Comparison of ENCODE assay signal across 18 cellular contexts in the genomic region with DNA sequence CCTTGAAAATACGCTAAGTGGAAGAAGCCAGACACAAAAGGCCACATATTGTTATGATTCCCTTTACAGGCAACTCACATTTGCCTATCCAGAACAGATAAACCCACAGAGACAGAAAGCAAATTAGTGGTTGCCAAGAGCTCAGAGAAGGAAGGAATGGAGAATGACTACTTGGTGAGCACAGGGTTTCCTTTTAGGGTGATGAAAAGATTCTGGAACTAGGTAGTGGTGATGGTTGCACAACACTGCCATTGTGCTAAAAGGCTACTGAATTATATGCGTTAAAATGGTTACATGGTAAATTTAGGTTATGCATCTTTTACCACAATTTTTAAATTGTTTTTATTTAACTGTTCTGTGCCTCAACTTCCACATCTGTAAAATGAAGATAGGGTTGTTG. TPM values are rescaled to one million over a fixed set of nuclear protein-coding genes. Genes with fewer than 3 reads are reported as not detected.
A peak's percentile ranks its signal among the peaks of the same experiment; 100 is the strongest.
DNase-seq lines count a peak whose midpoint lies in the region; ATAC-seq, FAIRE-seq and TF ChIP-seq lines count a peak whose summit lies in the region.
"Had no signal": no experiment of that assay in that cellular context is flagged by ENCODE, and none has a peak within 500 bp of the region (broad histone marks: within the 10 kb centered on the region; RNA-seq: fewer than 3 reads in every experiment).

No MANE protein-coding gene starts in this region.

- H3K27me3 Mint-ChIP-seq in neural crest cell (ENCODE audit: low read depth) = no peaks in the 10 kb centered on the region

- TF ChIP-seq POLR2A in K562 (conservative IDR thresholded peaks at IDR 0.05) = no peak

- peaks cover 18 to 20% of the 10 kb centered on the region in 2 experiments for H3K4me1 ChIP-seq in K562 (replicated peaks in 1 of 2; ENCODE audit: control insufficient read depth in 2 of 2, insufficient read depth in 2 of 2, low read length in 2 of 2)

- intact Hi-C loops in K562 (cut with micrococcal nuclease) = no loop called here

- BruUV-seq in K562 (replicated peaks; lab: Mats Ljungman, UMichigan) = no TSS peak

- H3K36me3 Mint-ChIP-seq in neural crest cell (ENCODE audit: low read depth) = peaks cover 9% of the 10 kb centered on the region

- H3K27ac Mint-ChIP-seq in neural crest cell (ENCODE audit: unreplicated experiment) = no peak overlapping the region
- H3K27ac Mint-ChIP-seq: CD8-positive, alpha-beta T cell; T-helper 1 cell treated with Interleukin-12 subunit alpha and Interleukin-12 subunit beta and Interleukin-4 antibody, amounts not matched to agents 30 μg/mL and 1 μg/mL, for 36 hours had no signal

- no peak for TF ChIP-seq CTCF in K562 (IDR thresholded peaks at IDR 0.05 in 2 of 3, conservative IDR thresholded peaks at IDR 0.05 in 1 of 3; ENCODE audit: insufficient read depth in 2 of 3, low read depth in 1 of 3, low read length in 3 of 3)
- no peak for TF ChIP-seq CTCF in neural crest cell (conservative IDR thresholded peaks at IDR 0.05)

- 96% methylated on average over 2 of the region's 2 CpGs for WGBS in K562 (ENCODE audit: insufficient coverage, low coverage, missing lambda C conversion rate)

- TF ChIP-seq EP300 in K562 (IDR thresholded peaks at IDR 0.05; ENCODE audit: low read length) = no peak

- no peak overlapping the region for H3K4me3 ChIP-seq in K562
- H3K4me3 ChIP-seq: BLaER1 had no signal

- H3K36me3 ChIP-seq in K562 (ENCODE audit: control insufficient read depth, insufficient read depth, low read length) = peaks cover 39% of the 10 kb centered on the region; the same call in 2 of the 3 replicates

- peaks cover 23% of the 10 kb centered on the region for H3K79me2 ChIP-seq in K562 (ENCODE audit: control insufficient read depth, insufficient read depth, low read length)

- POLR2A ChIA-PET in K562 (lab: Yijun Ruan, JAX) (interaction anchor here (0.7 kb wide), 1 partner anchor 21 kb away, joined by 3 read pairs; no protein-coding TSS in a partner anchor), HEK293T (lab: Yijun Ruan, JAX) (no interaction called here)

- FAIRE-seq in K562 (lab: Jason Lieb, UNC) = peak; percentile 6
- FAIRE-seq: H54 had no signal

- CTCF ChIA-PET in K562 (lab: Yijun Ruan, JAX; ENCODE audit: low intra/inter-chr PET ratio) = no interaction called here
- CTCF ChIA-PET in HEK293T (lab: Yijun Ruan, JAX) = no interaction called here

- TF ChIP-seq RAD21 in K562 (CRISPR knock-in tag; conservative IDR thresholded peaks at IDR 0.05 in 1 of 2, IDR thresholded peaks at IDR 0.05 in 1 of 2) = no peak

- peak overlapping the region; percentile 6 for H3K4me3 Mint-ChIP-seq in neural crest cell
- H3K4me3 Mint-ChIP-seq: CD8-positive, alpha-beta T cell; T-helper 1 cell treated with Interleukin-12 subunit alpha and Interleukin-12 subunit beta and Interleukin-4 antibody, amounts not matched to agents 30 μg/mL and 1 μg/mL, for 36 hours had no signal

- peaks cover 8% of the 10 kb centered on the region for H4K20me1 ChIP-seq in K562 (replicated peaks; ENCODE audit: control insufficient read depth, insufficient read depth, low read length)

- H3K9ac ChIP-seq in K562 (ENCODE audit: insufficient read depth in 1 of 2, low read depth in 2 of 2, low read length in 2 of 2) = no peak overlapping the region
- H3K9ac ChIP-seq: BLaER1, SK-N-SH had no signal

- peak; percentile 51 for DNase-seq in SIG-M5 treated with dmso at 0.1 percent for 504 hours (lab: John Stamatoyannopoulos, UW; ENCODE audit: unreplicated experiment)
- no peak for DNase-seq in SIG-M5 (lab: John Stamatoyannopoulos, UW)
- DNase-seq in MV-4-11 (lab: John Stamatoyannopoulos, UW) = peak; percentile 68
- no peak for DNase-seq in K562 (ENCODE audit: extremely low read depth in 1 of 4, low spot score in 3 of 4)
- DNase-seq in neural crest cell (ENCODE audit: low read depth, low spot score) = no peak
- no peak for DNase-seq in NCI-H1436 (lab: John Stamatoyannopoulos, UW)
- DNase-seq in HEK293T (ENCODE audit: extremely low spot score) = no peak
- no peak for DNase-seq in NK-92 (lab: John Stamatoyannopoulos, UW; ENCODE audit: unreplicated experiment)
- DNase-seq: 8988T; CD8-positive, alpha-beta T cell; NCI-H1105; NCI-H1930; NCI-H748 treated with DMSO at 0.1 percent for 48 hours; SK-N-SH had no signal

- H3K4me1 Mint-ChIP-seq in neural crest cell = peaks cover 18% of the 10 kb centered on the region

- peaks cover 3% of the 10 kb centered on the region for H3K9me1 ChIP-seq in K562 (ENCODE audit: control insufficient read depth, insufficient read depth, low read length)

- H3K27me3 ChIP-seq in K562 (ENCODE audit: control insufficient read depth in 2 of 2, insufficient read depth in 2 of 2, low read length in 2 of 2) = no peaks in the 10 kb centered on the region
- H3K27me3 ChIP-seq: BLaER1 had no signal

- H3K9me3 Mint-ChIP-seq in neural crest cell = no peaks in the 10 kb centered on the region
- H3K9me3 Mint-ChIP-seq: CD8-positive, alpha-beta T cell; T-helper 1 cell treated with Interleukin-12 subunit alpha and Interleukin-12 subunit beta and Interleukin-4 antibody, amounts not matched to agents 30 μg/mL and 1 μg/mL, for 36 hours had no signal

- H3K27ac ChIP-seq in K562 (ENCODE audit: extremely low read depth, low read depth, low read length) = no peak overlapping the region
- H3K27ac ChIP-seq: BLaER1 had no signal

- no peaks in the 10 kb centered on the region for H3K9me3 ChIP-seq in K562 (replicated peaks; ENCODE audit: control insufficient read depth, insufficient read depth, low read depth, low read length)
- H3K9me3 ChIP-seq: BLaER1, SK-N-SH had no signal

- in situ Hi-C loops in K562 (cut with MboI) = no loop called here

- no peak for ATAC-seq in K562
- ATAC-seq: CD8-positive, alpha-beta T cell; Panc1 had no signal

- H2AFZ ChIP-seq in K562 (ENCODE audit: low read depth, low read length) = no peak overlapping the region

- no peak overlapping the region for H3K4me2 ChIP-seq in K562 (ENCODE audit: insufficient read depth, low read length)
- H3K4me2 ChIP-seq: BLaER1, SK-N-SH had no signal

TF ChIP-seq in HEK293T, 16 proteins besides CTCF, POLR2A, EP300 and RAD21 (continues in another document):
- no peak for TF ChIP-seq ZNF384 (IDR thresholded peaks at IDR 0.05)
- TF ChIP-seq CTBP1 (IDR thresholded peaks at IDR 0.05; ENCODE audit: borderline replicate concordance) = no peak
- TF ChIP-seq L3MBTL2 (conservative IDR thresholded peaks at IDR 0.05) = no peak
- no peak for TF ChIP-seq TARDBP (IDR thresholded peaks at IDR 0.05)
- no peak for TF ChIP-seq LEF1 (IDR thresholded peaks at IDR 0.05; ENCODE audit: borderline replicate concordance)
- no peak for TF ChIP-seq FOXA1 (IDR thresholded peaks at IDR 0.05)
- no peak for TF ChIP-seq NFRKB (IDR thresholded peaks at IDR 0.05)
- TF ChIP-seq ELF4 (IDR thresholded peaks at IDR 0.05) = no peak
- TF ChIP-seq FOXK2 (IDR thresholded peaks at IDR 0.05) = no peak
- TF ChIP-seq FOXM1 (IDR thresholded peaks at IDR 0.05; ENCODE audit: borderline replicate concordance) = no peak
- TF ChIP-seq SP1 (IDR thresholded peaks at IDR 0.05) = no peak
- no peak for TF ChIP-seq SUZ12 (IDR thresholded peaks at IDR 0.05)

RNA-seq across cellular contexts. Expression of a gene that starts 4.4 kb away (rescaled TPM):
- total RNA-seq in K562 (2011; cell fraction: chromatin; rRNA removed; ENCODE audit: low replicate concordance) = 5.9 and 9.8 TPM in 2 replicates
- 9.0 and 9.9 TPM in 2 replicates for total RNA-seq in K562 (2011; cell fraction: nucleolus; rRNA removed)
- total RNA-seq in K562 (2011; cell fraction: nucleoplasm; rRNA removed) = 8.0 and 13.7 TPM in 2 replicates
- 102 and 103 TPM in 2 replicates for total RNA-seq in K562 (2014; rRNA removed)
- 74.0 and 81.1 TPM in 2 replicates for total RNA-seq in K562 (2014; rRNA removed; fragmentation: Illumina TruSeq; extraction: Trizol)
- total RNA-seq in K562 (2015; rRNA removed; fragmentation: Illumina TruSeq; extraction: Trizol) = 77.8 and 79.6 TPM in 2 replicates
- 48.2 and 56.8 TPM in 2 replicates for total RNA-seq in K562 (2021)
- 21.6 and 37.3 TPM in 2 replicates for polyA plus RNA-seq in K562 (2011; rRNA removed)
- 30.7 and 47.8 TPM in 2 replicates for polyA plus RNA-seq in K562 (2011; cell fraction: cytosol; rRNA removed)
- polyA plus RNA-seq in K562 (2011; cell fraction: nucleus; rRNA removed) = 14.3 and 18.7 TPM in 2 replicates
- polyA plus RNA-seq in K562 (2012) = 48.5 and 68.8 TPM in 2 replicates
- 60.4 and 60.5 TPM in 2 replicates for polyA plus RNA-seq in K562 (2014; fragmentation: Illumina TruSeq; extraction: Trizol)
- 10 to 100 TPM; 11.9 to 13.7 TPM for polyA plus RNA-seq in K562 (2014; fragmentation: Nextera tagmentation; extraction: Ambion mirVana)
- polyA plus RNA-seq in K562 (2014; rRNA removed) = 59.7 and 68.8 TPM in 2 replicates
- 29.9 and 48.6 TPM in 2 replicates for polyA minus RNA-seq in K562 (2011; rRNA and poly(A)+ RNA removed)
- 6.6 and 24.9 TPM in 2 replicates for polyA minus RNA-seq in K562 (2011; cell fraction: cytosol; rRNA and poly(A)+ RNA removed)
- 2.7 and 5.4 TPM in 2 replicates for polyA minus RNA-seq in K562 (2011; cell fraction: nucleus; rRNA and poly(A)+ RNA removed)
- total RNA-seq in neural crest cell = 57.9 and 60.7 TPM in 2 replicates

RNA-seq across cellular contexts. Expression of a gene that starts 46.8 kb away (rescaled TPM):
- 87.6 and 168 TPM in 2 replicates for total RNA-seq in K562 (2011; cell fraction: chromatin; rRNA removed; ENCODE audit: low replicate concordance)
- 46.0 and 46.2 TPM in 2 replicates for total RNA-seq in K562 (2011; cell fraction: nucleolus; rRNA removed)
- 64.0 and 84.8 TPM in 2 replicates for total RNA-seq in K562 (2011; cell fraction: nucleoplasm; rRNA removed)
- total RNA-seq in K562 (2014; rRNA removed) = 70.4 and 78.3 TPM in 2 replicates
- 136 and 190 TPM in 2 replicates for total RNA-seq in K562 (2014; rRNA removed; fragmentation: Illumina TruSeq; extraction: Trizol)
- total RNA-seq in K562 (2015; rRNA removed; fragmentation: Illumina TruSeq; extraction: Trizol) = 85.8 and 107 TPM in 2 replicates
- total RNA-seq in K562 (2021) = 156 and 160 TPM in 2 replicates
- 53.8 and 122 TPM in 2 replicates for polyA plus RNA-seq in K562 (2011; rRNA removed)
- 6.9 and 14.5 TPM in 2 replicates for polyA plus RNA-seq in K562 (2011; cell fraction: cytosol; rRNA removed)
- 29.7 and 32.9 TPM in 2 replicates for polyA plus RNA-seq in K562 (2011; cell fraction: nucleus; rRNA removed)
- 75.6 and 127 TPM in 2 replicates for polyA plus RNA-seq in K562 (2012)
- polyA plus RNA-seq in K562 (2014; fragmentation: Illumina TruSeq; extraction: Trizol) = 93.2 and 93.6 TPM in 2 replicates
- 100 to 1,000 TPM; 204 to 330 TPM for polyA plus RNA-seq in K562 (2014; fragmentation: Nextera tagmentation; extraction: Ambion mirVana)
- polyA plus RNA-seq in K562 (2014; rRNA removed) = 131 and 142 TPM in 2 replicates
- 43.9 and 58.6 TPM in 2 replicates for polyA minus RNA-seq in K562 (2011; rRNA and poly(A)+ RNA removed)
- polyA minus RNA-seq in K562 (2011; cell fraction: cytosol; rRNA and poly(A)+ RNA removed) = 16.8 and 34.3 TPM in 2 replicates
- 12.1 and 13.9 TPM in 2 replicates for polyA minus RNA-seq in K562 (2011; cell fraction: nucleus; rRNA and poly(A)+ RNA removed)
- total RNA-seq in neural crest cell = 73.3 and 77.7 TPM in 2 replicates

Comparison
In these comparisons a context has a peak if more than half of its experiments do, and no peak if none do; other contexts are left out.
1. DNase-seq: peak in SIG-M5 treated with dmso at 0.1 percent for 504 hours (single experiment) and MV-4-11 (single experiment); none in SIG-M5 (single experiment), K562 (0 of 4), neural crest cell (single experiment), NCI-H1436 (single experiment), HEK293T (single experiment) and NK-92 (single experiment).